In the genomic region with DNA sequence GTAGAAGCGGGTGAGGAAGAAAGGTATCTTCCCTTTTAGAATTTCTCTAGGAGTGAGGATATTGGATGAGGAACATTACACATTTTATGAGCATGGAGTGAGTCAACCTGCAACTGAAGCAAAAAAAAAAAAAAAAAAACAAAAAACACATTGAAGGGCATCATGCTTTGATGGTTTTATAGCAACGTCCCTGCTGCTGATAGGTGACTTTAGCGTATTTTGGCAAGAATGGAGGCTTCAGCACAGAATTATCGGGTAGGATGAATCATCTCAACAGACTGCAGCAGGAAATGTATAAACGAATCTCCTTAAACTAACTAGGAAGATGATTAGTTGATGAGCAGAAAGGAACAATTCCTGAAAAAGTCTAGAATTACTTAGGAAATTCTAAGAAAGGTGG, we compare ENCODE assay signal across 14 cellular contexts.
A peak's percentile ranks its signal among the peaks of the same experiment; 100 is the strongest.
DNase-seq lines count a peak whose midpoint lies in the region; ATAC-seq and TF ChIP-seq lines count a peak whose summit lies in the region.
"Had no signal": no experiment of that assay in that cellular context is flagged by ENCODE, and none has a peak within 500 bp of the region (broad histone marks: within the 10 kb centered on the region; RNA-seq: fewer than 3 reads in every experiment).

No MANE protein-coding gene starts in this region.

- WGBS in neuronal stem cell (ENCODE audit: extremely low coverage in 2 of 2, insufficient read length in 2 of 2, insufficient replicate concordance in 1 of 2), 2 donors: no CpG with 5 or more reads among the region's 5 CpGs

- peak; percentile 33 for DNase-seq in ELR (ENCODE audit: low read depth)
- no peak for DNase-seq in Karpas-422
- peak; percentile 48 for DNase-seq in astrocyte of the spinal cord (ENCODE audit: low read depth, low spot score)
- no peak for DNase-seq in neuronal stem cell (ENCODE audit: low spot score)
- DNase-seq in type B pancreatic cell (ENCODE audit: extremely low spot score, unreplicated experiment): no peak
- no peak for DNase-seq in anterior cingulate cortex (lab: John Stamatoyannopoulos, UW)
- DNase-seq: NCI-H1092 treated with DMSO at 0.1 percent for 48 hours, NCI-H187 treated with DMSO at 0.1 percent for 48 hours, NCI-H2171, NCI-H446 treated with DMSO at 0.1 percent for 48 hours, NCI-H82, T-cell had no signal

- no peaks in the 10 kb centered on the region for H4K20me1 ChIP-seq in Karpas-422 (ENCODE audit: insufficient read depth, low read depth, low read length)
- H4K20me1 ChIP-seq: BLaER1 treated with 17β-estradiol and CSF1 and Interleukin-3, amounts not matched to agents 10 nM and 100 nM had no signal

- H3K4me3 Mint-ChIP-seq in type B pancreatic cell: no peak overlapping the region
- H3K4me3 Mint-ChIP-seq: T-cell had no signal

- H3K27me3 ChIP-seq in Karpas-422 (ENCODE audit: low read length) (no peaks in the 10 kb centered on the region), neuronal stem cell (ENCODE audit: control insufficient read depth in 3 of 3, insufficient read depth in 3 of 3, low read depth in 1 of 3, low read length in 3 of 3) (no peaks in the 10 kb centered on the region)
- H3K27me3 ChIP-seq: BLaER1 treated with 17β-estradiol and CSF1 and Interleukin-3, amounts not matched to agents 10 nM and 100 nM had no signal

- in situ Hi-C loops in astrocyte of the spinal cord (cut with HindIII; ENCODE audit: low sequenced_read_pairs): no loop called here

- H2BK12ac ChIP-seq in neuronal stem cell (ENCODE audit: low read length): no peak overlapping the region

- no peak overlapping the region for H3K14ac ChIP-seq in neuronal stem cell (ENCODE audit: low read length)

- H3K79me1 ChIP-seq in neuronal stem cell (ENCODE audit: low read depth, low read length): no peaks in the 10 kb centered on the region

- H3K23ac ChIP-seq in neuronal stem cell (ENCODE audit: low read depth, low read length, poor library complexity): no peak overlapping the region

- H3K27me3 Mint-ChIP-seq in type B pancreatic cell: no peaks in the 10 kb centered on the region
- H3K27me3 Mint-ChIP-seq: T-cell had no signal

- ATAC-seq in GM21447 (IDR thresholded peaks at IDR 0.05; ENCODE audit: unreplicated experiment): no peak
- ATAC-seq: T-cell had no signal

- no peak overlapping the region for H3K27ac Mint-ChIP-seq in type B pancreatic cell
- H3K27ac Mint-ChIP-seq: T-cell had no signal

- TF ChIP-seq CTCF in astrocyte of the spinal cord (IDR thresholded peaks at IDR 0.05; ENCODE audit: low read depth, low read length): no peak
- TF ChIP-seq CTCF in type B pancreatic cell (conservative IDR thresholded peaks at IDR 0.05): no peak

- H3K9me3 Mint-ChIP-seq in type B pancreatic cell: no peaks in the 10 kb centered on the region

- H3K4me1 ChIP-seq in Karpas-422 (ENCODE audit: low read length) (no peaks in the 10 kb centered on the region), neuronal stem cell (ENCODE audit: control insufficient read depth in 2 of 2, insufficient read depth in 1 of 2, low read depth in 1 of 2, low read length in 2 of 2) (no peaks in the 10 kb centered on the region)
- H3K4me1 ChIP-seq: BLaER1 treated with 17β-estradiol and CSF1 and Interleukin-3, amounts not matched to agents 10 nM and 100 nM had no signal

- H3K9me2 ChIP-seq in Karpas-422 (replicated peaks; ENCODE audit: insufficient read depth, low read length): no peaks in the 10 kb centered on the region; the same call in 1 of the 2 replicates

- no peaks in the 10 kb centered on the region for H3K9me3 ChIP-seq in Karpas-422 (ENCODE audit: low read length)
- H3K9me3 ChIP-seq in neuronal stem cell (replicated peaks in 1 of 2; ENCODE audit: control insufficient read depth in 2 of 2, insufficient read depth in 1 of 2, low read depth in 1 of 2, low read length in 2 of 2): no peaks in the 10 kb centered on the region
- H3K9me3 ChIP-seq: BLaER1 treated with 17β-estradiol and CSF1 and Interleukin-3, amounts not matched to agents 10 nM and 100 nM had no signal

- H3K4me3 ChIP-seq in Karpas-422 (ENCODE audit: low read length) (no peak overlapping the region), astrocyte of the spinal cord (ENCODE audit: low read depth, low read length) (no peak overlapping the region), neuronal stem cell (ENCODE audit: low read length in 2 of 2) (no peak overlapping the region)
- H3K4me3 ChIP-seq: BLaER1 treated with 17β-estradiol and CSF1 and Interleukin-3, amounts not matched to agents 10 nM and 100 nM had no signal

- H3K4ac ChIP-seq in neuronal stem cell (ENCODE audit: low read length): no peak overlapping the region

- H3K36me3 Mint-ChIP-seq in type B pancreatic cell: no peaks in the 10 kb centered on the region
- H3K36me3 Mint-ChIP-seq: T-cell had no signal

- H3K27ac ChIP-seq in Karpas-422 (ENCODE audit: low read length): no peak overlapping the region
- H3K27ac ChIP-seq in neuronal stem cell (replicated peaks; ENCODE audit: low read length): no peak overlapping the region
- H3K27ac ChIP-seq: BLaER1 treated with 17β-estradiol and CSF1 and Interleukin-3, amounts not matched to agents 10 nM and 100 nM had no signal

- no peak overlapping the region for H2AK5ac ChIP-seq in neuronal stem cell (ENCODE audit: low read depth, low read length)

- no peaks in the 10 kb centered on the region for H3K36me3 ChIP-seq in Karpas-422 (ENCODE audit: insufficient read depth, low read length)
- H3K36me3 ChIP-seq in neuronal stem cell (replicated peaks in 1 of 2; ENCODE audit: control insufficient read depth in 2 of 2, insufficient read depth in 2 of 2, low read length in 2 of 2): no peaks in the 10 kb centered on the region
- H3K36me3 ChIP-seq: BLaER1 treated with 17β-estradiol and CSF1 and Interleukin-3, amounts not matched to agents 10 nM and 100 nM had no signal

- no peak overlapping the region for H2BK5ac ChIP-seq in neuronal stem cell (ENCODE audit: low read length)

- no peaks in the 10 kb centered on the region for H3K4me1 Mint-ChIP-seq in type B pancreatic cell (ENCODE audit: unreplicated experiment)
- H3K4me1 Mint-ChIP-seq: T-cell had no signal

- no peaks in the 10 kb centered on the region for H3K79me2 ChIP-seq in Karpas-422 (ENCODE audit: low read length)

- no peak overlapping the region for H4K8ac ChIP-seq in neuronal stem cell (ENCODE audit: low read depth, low read length)

- H2AFZ ChIP-seq in Karpas-422 (ENCODE audit: low read length): peak overlapping the region; percentile 53
- H2AFZ ChIP-seq in neuronal stem cell (ENCODE audit: low read length): peak overlapping the region; percentile 51

- H3K4me2 ChIP-seq in Karpas-422 (ENCODE audit: low read depth, low read length, poor library complexity, severe bottlenecking) (no peak overlapping the region), neuronal stem cell (ENCODE audit: insufficient read depth, low read length, poor library complexity, severe bottlenecking) (no peak overlapping the region)
- H3K4me2 ChIP-seq: BLaER1 treated with 17β-estradiol and CSF1 and Interleukin-3, amounts not matched to agents 10 nM and 100 nM had no signal

- H3K9ac ChIP-seq in Karpas-422 (ENCODE audit: low read length) (no peak overlapping the region), neuronal stem cell (ENCODE audit: low read depth, low read length, poor library complexity) (no peak overlapping the region)
- H3K9ac ChIP-seq: BLaER1 treated with 17β-estradiol and CSF1 and Interleukin-3, amounts not matched to agents 10 nM and 100 nM had no signal

- H2BK15ac ChIP-seq in neuronal stem cell (ENCODE audit: low read length): no peak overlapping the region

- no peak overlapping the region for H4K91ac ChIP-seq in neuronal stem cell (ENCODE audit: low read depth, low read length, poor library complexity)

- H2BK120ac ChIP-seq in neuronal stem cell (ENCODE audit: low read depth, low read length): no peak overlapping the region

- no peak overlapping the region for H3K18ac ChIP-seq in neuronal stem cell (ENCODE audit: low read length)

Comparison
In these comparisons a context has a peak if more than half of its experiments do, and no peak if none do; other contexts are left out.
1. DNase-seq: peak in ELR (single experiment) and astrocyte of the spinal cord (single experiment); none in Karpas-422 (single experiment), neuronal stem cell (single experiment), type B pancreatic cell (single experiment) and anterior cingulate cortex (0 of 58).